Comparison of ENCODE assay signal across 8 cellular contexts in genomic region chr14:89417111-89417468, GRCh38. TPM values are rescaled to one million over a fixed set of nuclear protein-coding genes. Genes with fewer than 3 reads are reported as not detected.
A peak's percentile ranks its signal among the peaks of the same experiment; 100 is the strongest.
DNase-seq lines count a peak whose midpoint lies in the region; FAIRE-seq and TF ChIP-seq lines count a peak whose summit lies in the region.

A gene with protein sequence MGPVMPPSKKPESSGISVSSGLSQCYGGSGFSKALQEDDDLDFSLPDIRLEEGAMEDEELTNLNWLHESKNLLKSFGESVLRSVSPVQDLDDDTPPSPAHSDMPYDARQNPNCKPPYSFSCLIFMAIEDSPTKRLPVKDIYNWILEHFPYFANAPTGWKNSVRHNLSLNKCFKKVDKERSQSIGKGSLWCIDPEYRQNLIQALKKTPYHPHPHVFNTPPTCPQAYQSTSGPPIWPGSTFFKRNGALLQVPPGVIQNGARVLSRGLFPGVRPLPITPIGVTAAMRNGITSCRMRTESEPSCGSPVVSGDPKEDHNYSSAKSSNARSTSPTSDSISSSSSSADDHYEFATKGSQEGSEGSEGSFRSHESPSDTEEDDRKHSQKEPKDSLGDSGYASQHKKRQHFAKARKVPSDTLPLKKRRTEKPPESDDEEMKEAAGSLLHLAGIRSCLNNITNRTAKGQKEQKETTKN (minus strand): TSS chr14:89417233. CDS start chr14:89412476, 4,757 bp downstream.

- H3K4me2 ChIP-seq in MM.1S (ENCODE audit: low read depth, low read length), result peak within 1 kb of the TSS; percentile 67

- H3K36me3 ChIP-seq in HAP-1 (replicated peaks) (peaks cover 3% of the 10 kb centered on the region; the same call in 1 of the 2 replicates), MM.1S (replicated peaks; ENCODE audit: insufficient read depth, low read length) (no peaks in the 10 kb centered on the region), neutrophil (peaks cover 2% of the 10 kb centered on the region)

- in situ Hi-C loops in HAP-1 (cut with MboI; ENCODE audit: low sequenced_read_pairs), result loop anchor here (10.0 to 25.0 kb wide), 2 partner anchors 372 to 495 kb away; no protein-coding TSS in a partner anchor

- H3K27ac ChIP-seq in MM.1S (ENCODE audit: low read length) (peak within 1 kb of the TSS; percentile 89), neutrophil (peak within 1 kb of the TSS; percentile 97)

- FAIRE-seq in frontal cortex (lab: Jason Lieb, UNC), result no peak

- H3K4me1 ChIP-seq in HAP-1 (peaks cover 16% of the 10 kb centered on the region), MM.1S (ENCODE audit: low read length) (no peaks in the 10 kb centered on the region), neutrophil (ENCODE audit: control insufficient read depth in 1 of 2, insufficient read depth in 1 of 2, low read depth in 1 of 2, low read length in 1 of 2) (peaks cover 47 to 51% of the 10 kb centered on the region in 2 experiments)

- peaks cover 4% of the 10 kb centered on the region; the same call in 1 of the 2 replicates for H3F3A ChIP-seq in MM.1S (ENCODE audit: insufficient read depth, low read length)

- TF ChIP-seq CTCF in MM.1S (IDR thresholded peaks at IDR 0.05; ENCODE audit: low read length) (no peak), neutrophil (IDR thresholded peaks at IDR 0.05) (peak; percentile 29), subcutaneous adipose tissue (IDR thresholded peaks at IDR 0.05; ENCODE audit: low read depth) (no peak)

- H3K79me2 ChIP-seq in MM.1S (ENCODE audit: low read length), result peaks cover 44% of the 10 kb centered on the region

- DNase-seq in ELR (ENCODE audit: low read depth) (peak; percentile 82), HAP-1 (ENCODE audit: low spot score in 2 of 2) (peak; percentile 89 to 96), MM.1S (peak; percentile 80), SK-N-DZ (ENCODE audit: low spot score) (peak; percentile 80), frontal cortex (ENCODE audit: low spot score in 2 of 2) (peak; percentile 94 to 97)
- DNase-seq in activated naive CD4-positive, alpha-beta T cell treated with Interleukin-2 at 50 U/mL for 16 hours, result peak; percentile 88

- H4K20me1 ChIP-seq in MM.1S (ENCODE audit: insufficient read depth, low read length), result no peaks in the 10 kb centered on the region

- H3K9ac ChIP-seq in MM.1S (ENCODE audit: low read length), result peak within 1 kb of the TSS; percentile 97

- H3K4me3 ChIP-seq in HAP-1, result peak within 1 kb of the TSS; percentile 83
- H3K4me3 ChIP-seq in MM.1S (ENCODE audit: low read length), result peak within 1 kb of the TSS; percentile 77
- H3K4me3 ChIP-seq in neutrophil (ENCODE audit: low read depth in 1 of 2, low read length in 1 of 2), result peak within 1 kb of the TSS; percentile 93

- H2AFZ ChIP-seq in MM.1S (ENCODE audit: low read length), result peak within 1 kb of the TSS; percentile 53

- H3K27me3 ChIP-seq in HAP-1 (ENCODE audit: low read depth), result no peaks in the 10 kb centered on the region
- no peaks in the 10 kb centered on the region for H3K27me3 ChIP-seq in MM.1S (replicated peaks; ENCODE audit: insufficient read depth, low read length)
- H3K27me3 ChIP-seq in neutrophil, result no peaks in the 10 kb centered on the region

- H3K9me3 ChIP-seq in HAP-1 (no peaks in the 10 kb centered on the region), MM.1S (replicated peaks; ENCODE audit: insufficient read depth, low read length) (no peaks in the 10 kb centered on the region), neutrophil (no peaks in the 10 kb centered on the region)

- H3K9me2 ChIP-seq in MM.1S (replicated peaks; ENCODE audit: insufficient read depth, low read length), result no peaks in the 10 kb centered on the region

RNA-seq across cellular contexts. Expression of the gene that starts here (rescaled TPM):
- 22.4 and 23.6 TPM in 2 replicates for polyA plus RNA-seq in SK-N-DZ (2014; cell fraction: cytosol; rRNA removed)
- 12.1 and 14.7 TPM in 2 replicates for polyA plus RNA-seq in SK-N-DZ (2014; cell fraction: nucleus; rRNA removed)
- total RNA-seq in frontal cortex (24.1 TPM), subcutaneous adipose tissue (100 to 1,000 TPM; 153 to 173 (median 171) TPM)

Comparison
In these comparisons a context has a peak if more than half of its experiments do, and no peak if none do; other contexts are left out.
1. Peak in every context shown above with its lines: DNase-seq, H3K4me3 ChIP-seq and H3K27ac ChIP-seq.